ENCODE assay signal across 9 cellular contexts in genomic region chr1:154983776-154984466, GRCh38. TPM values are rescaled to one million over a fixed set of nuclear protein-coding genes. Genes with fewer than 3 reads are reported as not detected.
A peak's percentile ranks its signal among the peaks of the same experiment; 100 is the strongest.
DNase-seq lines count a peak whose midpoint lies in the region; ATAC-seq, FAIRE-seq and TF ChIP-seq lines count a peak whose summit lies in the region.
"Had no signal": no experiment of that assay in that cellular context is flagged by ENCODE, and none has a peak within 500 bp of the region (broad histone marks: within the 10 kb centered on the region; RNA-seq: fewer than 3 reads in every experiment).

No MANE protein-coding gene starts in this region.

- no peaks in the 10 kb centered on the region for H4K20me1 ChIP-seq in endothelial cell of umbilical vein (replicated peaks; ENCODE audit: control insufficient read depth, extremely low read depth, insufficient read depth, low read length)
- H4K20me1 ChIP-seq in osteoblast (ENCODE audit: insufficient read depth, low read length) = no peaks in the 10 kb centered on the region

- H3K36me3 ChIP-seq in MG63 (peaks cover 53% of the 10 kb centered on the region), endothelial cell of umbilical vein (ENCODE audit: control insufficient read depth in 2 of 2, extremely low read depth in 1 of 2, insufficient read depth in 2 of 2, low read length in 2 of 2) (peaks cover 3 to 13% of the 10 kb centered on the region in 2 experiments), osteoblast (ENCODE audit: insufficient read depth, low read length) (peaks cover 15% of the 10 kb centered on the region)

- CTCF ChIA-PET in CD4-positive, alpha-beta T cell (lab: Charles Lee) = interaction anchor here (0.6 to 3.5 kb wide), 13 partner anchors 9 to 101 kb away, joined by 3 to 54 read pairs (median 6); partner anchors contain the start of genes LENEP, PBXIP1, PMVK and PYGO2
- CTCF ChIA-PET in endothelial cell of umbilical vein (lab: Charles Lee) = interaction anchor here (0.6 to 1.8 kb wide), 15 partner anchors 9 to 87 kb away, joined by 3 to 8 read pairs (median 4); partner anchors contain the start of genes ADAM15, CKS1B, EFNA4 and LENEP

- FAIRE-seq in endothelial cell of umbilical vein (lab: Jason Lieb, UNC) = no peak
- FAIRE-seq in RCC 7860 (lab: Jason Lieb, UNC) = no peak

- peak overlapping the region; percentile 79 for H3K9ac ChIP-seq in endothelial cell of umbilical vein (replicated peaks; ENCODE audit: extremely low read depth, insufficient read depth, low read length)

- no peaks in the 10 kb centered on the region for H3K9me1 ChIP-seq in endothelial cell of umbilical vein (replicated peaks; ENCODE audit: control insufficient read depth, extremely low read depth, insufficient read depth, low read length)

- no peak for DNase-seq in CD4-positive, alpha-beta T cell
- DNase-seq in MG63 (no peak), endothelial cell of umbilical vein (ENCODE audit: low read depth, low spot score) (no peak), osteoblast (ENCODE audit: insufficient read length, low spot score, missing footprints) (peak; percentile 37), NCI-H1436 (lab: John Stamatoyannopoulos, UW) (no peak), RCC 7860 (ENCODE audit: low spot score) (no peak), kidney tubule cell (ENCODE audit: low spot score) (no peak)

- POLR2A ChIA-PET in CD4-positive, alpha-beta T cell (lab: Charles Lee) = interaction anchor here (0.5 to 4.1 kb wide), 20 partner anchors 10 to 1608 kb away, joined by 3 to 52 read pairs (median 8); partner anchors contain the start of genes ADAM15, CKS1B, LENEP and NAXE
- POLR2A ChIA-PET in endothelial cell of umbilical vein (lab: Charles Lee) = interaction anchor here (0.7 to 1.4 kb wide), 2 partner anchors 10 kb away, joined by 4 read pairs; partner anchors contain the start of gene LENEP

- H3K27ac Mint-ChIP-seq in CD4-positive, alpha-beta T cell = no peak overlapping the region
- H3K27ac Mint-ChIP-seq: activated naive CD8-positive, alpha-beta T cell treated with anti-CD3 and anti-CD28 coated beads, Interleukin-2, amount 50 U/mL, for 24 hours had no signal

- no peak for TF ChIP-seq CTCF in CD4-positive, alpha-beta T cell (IDR thresholded peaks at IDR 0.05)
- no peak for TF ChIP-seq CTCF in endothelial cell of umbilical vein (IDR thresholded peaks at IDR 0.05; ENCODE audit: extremely low read depth in 1 of 2, insufficient read depth in 1 of 2, low read depth in 1 of 2, low read length in 2 of 2)
- no peak for TF ChIP-seq CTCF in osteoblast (IDR thresholded peaks at IDR 0.05; ENCODE audit: extremely low read depth, low read depth, low read length)

- peaks cover 23% of the 10 kb centered on the region for H3K79me2 ChIP-seq in endothelial cell of umbilical vein (ENCODE audit: control insufficient read depth, insufficient read depth, low read length)
- H3K79me2 ChIP-seq in osteoblast (ENCODE audit: insufficient read depth, low read length) = peaks cover 43% of the 10 kb centered on the region

- peak overlapping the region; percentile 56 for H2AFZ ChIP-seq in endothelial cell of umbilical vein (ENCODE audit: low read depth, low read length)
- peak overlapping the region; percentile 90 for H2AFZ ChIP-seq in osteoblast (ENCODE audit: low read length)

- intact Hi-C loops in CD4-positive, alpha-beta T cell (cut with DNase I, micrococcal nuclease) = loop anchor here in 1 of 2 experiments (1.0 to 2.0 kb wide), 3 partner anchors 18 to 33 kb away; partner anchors contain the start of gene ZBTB7B
- intact Hi-C loops in endothelial cell of umbilical vein (cut with micrococcal nuclease) = loop anchor here (1.0 kb wide), 2 partner anchors 10 to 22 kb away; partner anchors contain the start of gene CKS1B

- H3K9me3 ChIP-seq in CD4-positive, alpha-beta T cell (ENCODE audit: control insufficient read depth, low read length) = no peaks in the 10 kb centered on the region
- H3K9me3 ChIP-seq in MG63 (no peaks in the 10 kb centered on the region), endothelial cell of umbilical vein (replicated peaks; ENCODE audit: control insufficient read depth, insufficient read depth, low read length) (no peaks in the 10 kb centered on the region), osteoblast (ENCODE audit: low read depth, low read length) (no peaks in the 10 kb centered on the region)

- peaks cover 11% of the 10 kb centered on the region for H3K4me1 ChIP-seq in endothelial cell of umbilical vein (ENCODE audit: control insufficient read depth, extremely low read depth, insufficient read depth, low read length)
- peaks cover 16% of the 10 kb centered on the region for H3K4me1 ChIP-seq in osteoblast (ENCODE audit: insufficient read depth, low read length)

- peaks cover 17% of the 10 kb centered on the region for H3K36me3 Mint-ChIP-seq in CD4-positive, alpha-beta T cell (ENCODE audit: low read depth)

- dilution Hi-C loops in endothelial cell of umbilical vein (cut with MboI; ENCODE audit: extremely low pct_ligation_motif_present, low sequenced_read_pairs) = no loop called here

- H3K4me3 Mint-ChIP-seq in CD4-positive, alpha-beta T cell = no peak overlapping the region
- H3K4me3 Mint-ChIP-seq: activated naive CD8-positive, alpha-beta T cell treated with anti-CD3 and anti-CD28 coated beads, Interleukin-2, amount 50 U/mL, for 24 hours had no signal

- H3K4me3 ChIP-seq in MG63 = peak overlapping the region; percentile 76
- peak overlapping the region; percentile 67 to 98 (median 92) for H3K4me3 ChIP-seq in endothelial cell of umbilical vein (replicated peaks in 1 of 3; ENCODE audit: insufficient read depth in 1 of 3, low read depth in 1 of 3, low read length in 3 of 3)
- peak overlapping the region; percentile 89 for H3K4me3 ChIP-seq in osteoblast (ENCODE audit: insufficient read depth, low read length)

- H3K27me3 Mint-ChIP-seq in CD4-positive, alpha-beta T cell = no peaks in the 10 kb centered on the region
- H3K27me3 Mint-ChIP-seq: activated naive CD8-positive, alpha-beta T cell treated with anti-CD3 and anti-CD28 coated beads, Interleukin-2, amount 50 U/mL, for 24 hours had no signal

- H3K4me2 ChIP-seq in endothelial cell of umbilical vein (ENCODE audit: insufficient read depth, low read length) (peak overlapping the region; percentile 88), osteoblast (ENCODE audit: insufficient read depth, low read length) (peak overlapping the region; percentile 97)

- no TSS peak for BruUV-seq in endothelial cell of umbilical vein (replicated peaks; lab: Mats Ljungman, UMichigan)

- H3K27me3 ChIP-seq in CD4-positive, alpha-beta T cell (ENCODE audit: control insufficient read depth, insufficient read depth, low read length) = no peaks in the 10 kb centered on the region
- H3K27me3 ChIP-seq in MG63 = no peaks in the 10 kb centered on the region
- H3K27me3 ChIP-seq in endothelial cell of umbilical vein (ENCODE audit: control insufficient read depth in 2 of 2, insufficient read depth in 2 of 2, low read length in 2 of 2) = no peaks in the 10 kb centered on the region
- H3K27me3 ChIP-seq in osteoblast (ENCODE audit: insufficient read depth, low read length) = no peaks in the 10 kb centered on the region

- H3K9me3 Mint-ChIP-seq in CD4-positive, alpha-beta T cell = no peaks in the 10 kb centered on the region
- H3K9me3 Mint-ChIP-seq: activated naive CD8-positive, alpha-beta T cell treated with anti-CD3 and anti-CD28 coated beads, Interleukin-2, amount 50 U/mL, for 24 hours had no signal

- ATAC-seq in CD4-positive, alpha-beta T cell (ENCODE audit: poor library complexity) = no peak
- ATAC-seq in HG02571 (IDR thresholded peaks at IDR 0.05; ENCODE audit: unreplicated experiment) = no peak

- TF ChIP-seq POLR2A in endothelial cell of umbilical vein (IDR thresholded peaks at IDR 0.05; ENCODE audit: low read depth, low read length) = no peak

- peaks cover 17% of the 10 kb centered on the region for H3K4me1 Mint-ChIP-seq in CD4-positive, alpha-beta T cell (ENCODE audit: low read depth)

- peak overlapping the region; percentile 54 for H3K27ac ChIP-seq in CD4-positive, alpha-beta T cell (ENCODE audit: low read depth, low read length)
- H3K27ac ChIP-seq in endothelial cell of umbilical vein (ENCODE audit: insufficient read depth, low read depth, low read length) = peak overlapping the region; percentile 39
- H3K27ac ChIP-seq in osteoblast (ENCODE audit: low read depth, low read length) = peak overlapping the region; percentile 72

RNA-seq across cellular contexts. Expression of gene FLAD1, which starts 0.8 kb away (rescaled TPM):
- total RNA-seq in CD4-positive, alpha-beta T cell = 10 to 100 TPM; 16.7 to 19.4 TPM
- total RNA-seq in MG63 (2014; rRNA removed; shearing (Covaris generic); ENCODE audit: low replicate concordance) = 39.6 and 49.6 TPM in 2 replicates
- total RNA-seq in endothelial cell of umbilical vein = 42.2 and 48.8 TPM in 2 replicates
- 59.1 and 66.8 TPM in 2 replicates for polyA plus RNA-seq in endothelial cell of umbilical vein
- polyA plus RNA-seq in endothelial cell of umbilical vein (2011; cell fraction: cytosol; rRNA removed) = 52.5 and 52.8 TPM in 2 replicates
- polyA plus RNA-seq in endothelial cell of umbilical vein (2011; cell fraction: nucleus; rRNA removed) = 78.8 and 91.1 TPM in 2 replicates
- 41.8 and 45.5 TPM in 2 replicates for polyA plus RNA-seq in endothelial cell of umbilical vein (2012)
- polyA minus RNA-seq in endothelial cell of umbilical vein = 51.6 and 54.4 TPM in 2 replicates
- polyA minus RNA-seq in endothelial cell of umbilical vein (2011; cell fraction: cytosol; rRNA and poly(A)+ RNA removed) = 56.6 TPM
- 20.8 and 24.2 TPM in 2 replicates for polyA minus RNA-seq in endothelial cell of umbilical vein (2011; cell fraction: nucleus; rRNA and poly(A)+ RNA removed)
- total RNA-seq in osteoblast = 17.1 and 20.6 TPM in 2 replicates

RNA-seq across cellular contexts. Expression of gene CKS1B, which starts 9.4 kb away (rescaled TPM):
- 1 to 10 TPM; 1.4 to 3.9 TPM for total RNA-seq in CD4-positive, alpha-beta T cell
- 124 and 222 TPM in 2 replicates for total RNA-seq in MG63 (2014; rRNA removed; shearing (Covaris generic); ENCODE audit: low replicate concordance)
- total RNA-seq in endothelial cell of umbilical vein = 126 and 128 TPM in 2 replicates
- 280 and 319 TPM in 2 replicates for polyA plus RNA-seq in endothelial cell of umbilical vein
- polyA plus RNA-seq in endothelial cell of umbilical vein (2011; cell fraction: cytosol; rRNA removed) = 344 and 372 TPM in 2 replicates
- polyA plus RNA-seq in endothelial cell of umbilical vein (2011; cell fraction: nucleus; rRNA removed) = 121 and 129 TPM in 2 replicates
- polyA plus RNA-seq in endothelial cell of umbilical vein (2012) = 88.1 and 218 TPM in 2 replicates
- 130 and 146 TPM in 2 replicates for polyA minus RNA-seq in endothelial cell of umbilical vein
- polyA minus RNA-seq in endothelial cell of umbilical vein (2011; cell fraction: cytosol; rRNA and poly(A)+ RNA removed) = 115 TPM
- polyA minus RNA-seq in endothelial cell of umbilical vein (2011; cell fraction: nucleus; rRNA and poly(A)+ RNA removed) = 25.5 and 37.7 TPM in 2 replicates
- 23.2 and 23.3 TPM in 2 replicates for total RNA-seq in osteoblast

RNA-seq across cellular contexts. Expression of gene LENEP, which starts 9.5 kb away (rescaled TPM):
- total RNA-seq in CD4-positive, alpha-beta T cell = not detected
- not detected in 2 replicates for total RNA-seq in MG63 (2014; rRNA removed; shearing (Covaris generic); ENCODE audit: low replicate concordance)
- total RNA-seq in endothelial cell of umbilical vein (0.64 and 0.88 TPM in 2 replicates), osteoblast (0.88 TPM in 1 of 2 replicates, not detected in the other)
- not detected in 2 replicates for polyA plus RNA-seq in endothelial cell of umbilical vein
- not detected in 2 replicates for polyA plus RNA-seq in endothelial cell of umbilical vein (2011; cell fraction: cytosol; rRNA removed)
- polyA plus RNA-seq in endothelial cell of umbilical vein (2011; cell fraction: nucleus; rRNA removed) = 0.59 TPM in 1 of 2 replicates, not detected in the other
- not detected in 2 replicates for polyA plus RNA-seq in endothelial cell of umbilical vein (2012)
- polyA minus RNA-seq in endothelial cell of umbilical vein = not detected in 2 replicates
- polyA minus RNA-seq in endothelial cell of umbilical vein (2011; cell fraction: cytosol; rRNA and poly(A)+ RNA removed) = not detected
- 1.0 TPM in 1 of 2 replicates, not detected in the other for polyA minus RNA-seq in endothelial cell of umbilical vein (2011; cell fraction: nucleus; rRNA and poly(A)+ RNA removed)

RNA-seq across cellular contexts. Expression of gene SHC1, which starts 13.4 kb away (rescaled TPM):
- 10 to 100 TPM; 59.9 to 60.0 TPM for total RNA-seq in CD4-positive, alpha-beta T cell
- 140 and 175 TPM in 2 replicates for total RNA-seq in MG63 (2014; rRNA removed; shearing (Covaris generic); ENCODE audit: low replicate concordance)
- total RNA-seq in endothelial cell of umbilical vein = 286 and 316 TPM in 2 replicates
- polyA plus RNA-seq in endothelial cell of umbilical vein = 324 and 379 TPM in 2 replicates
- 270 and 289 TPM in 2 replicates for polyA plus RNA-seq in endothelial cell of umbilical vein (2011; cell fraction: cytosol; rRNA removed)
- 1,209 and 1,535 TPM in 2 replicates for polyA plus RNA-seq in endothelial cell of umbilical vein (2011; cell fraction: nucleus; rRNA removed)
- 283 and 289 TPM in 2 replicates for polyA plus RNA-seq in endothelial cell of umbilical vein (2012)
- polyA minus RNA-seq in endothelial cell of umbilical vein = 398 and 421 TPM in 2 replicates
- polyA minus RNA-seq in endothelial cell of umbilical vein (2011; cell fraction: cytosol; rRNA and poly(A)+ RNA removed) = 78.9 TPM
- 156 and 190 TPM in 2 replicates for polyA minus RNA-seq in endothelial cell of umbilical vein (2011; cell fraction: nucleus; rRNA and poly(A)+ RNA removed)
- total RNA-seq in osteoblast = 230 and 239 TPM in 2 replicates

RNA-seq across cellular contexts. Expression of gene ZBTB7B, which starts 18.7 kb away (rescaled TPM):
- 10 to 100 TPM; 22.8 to 25.1 TPM for total RNA-seq in CD4-positive, alpha-beta T cell
- 25.7 and 60.5 TPM in 2 replicates for total RNA-seq in MG63 (2014; rRNA removed; shearing (Covaris generic); ENCODE audit: low replicate concordance)
- total RNA-seq in endothelial cell of umbilical vein (20.0 and 24.0 TPM in 2 replicates), osteoblast (18.6 and 23.5 TPM in 2 replicates)
- polyA plus RNA-seq in endothelial cell of umbilical vein = 26.2 and 32.6 TPM in 2 replicates
- 9.8 and 15.2 TPM in 2 replicates for polyA plus RNA-seq in endothelial cell of umbilical vein (2011; cell fraction: cytosol; rRNA removed)
- polyA plus RNA-seq in endothelial cell of umbilical vein (2011; cell fraction: nucleus; rRNA removed) = 28.5 and 36.3 TPM in 2 replicates
- polyA plus RNA-seq in endothelial cell of umbilical vein (2012) = 10.3 and 10.8 TPM in 2 replicates
- polyA minus RNA-seq in endothelial cell of umbilical vein = 10.5 and 12.1 TPM in 2 replicates
- 31.3 TPM for polyA minus RNA-seq in endothelial cell of umbilical vein (2011; cell fraction: cytosol; rRNA and poly(A)+ RNA removed)
- polyA minus RNA-seq in endothelial cell of umbilical vein (2011; cell fraction: nucleus; rRNA and poly(A)+ RNA removed) = 6.4 and 11.7 TPM in 2 replicates
